17 cellular contexts compared by ENCODE assay signal in genomic region chr6:15546591-15546990, GRCh38.
"Had no signal": no experiment of that assay in that cellular context is flagged by ENCODE, and none has a peak within 500 bp of the region (broad histone marks: within the 10 kb centered on the region; RNA-seq: fewer than 3 reads in every experiment).

No MANE protein-coding gene starts in this region.

- H3K27me3 Mint-ChIP-seq: activated naive CD4-positive, alpha-beta T cell treated with anti-CD3 and anti-CD28 coated beads, Interleukin-2, amount 50 U/mL, for 24 hours; effector memory CD8-positive, alpha-beta T cell; stimulated activated naive CD8-positive, alpha-beta T cell treated with anti-CD3 and anti-CD28 coated beads, Interleukin-15, Interleukin-2, amounts not matched to agents 100 ng/mL and 50 ng/mL, for 24 hours; T-cell had no signal

- H3K4me3 ChIP-seq: esophagus squamous epithelium, gastrocnemius medialis, tibial artery had no signal

- H3K9me3 Mint-ChIP-seq: activated naive CD4-positive, alpha-beta T cell treated with anti-CD3 and anti-CD28 coated beads, Interleukin-2, amount 50 U/mL, for 24 hours; effector memory CD8-positive, alpha-beta T cell; T-cell had no signal

- H3K27ac ChIP-seq: esophagus squamous epithelium, gastrocnemius medialis, tibial artery had no signal

- H3K27ac Mint-ChIP-seq: activated naive CD4-positive, alpha-beta T cell treated with anti-CD3 and anti-CD28 coated beads, Interleukin-2, amount 50 U/mL, for 24 hours; brain; effector memory CD8-positive, alpha-beta T cell; natural killer cell; stimulated activated naive CD8-positive, alpha-beta T cell treated with anti-CD3 and anti-CD28 coated beads, Interleukin-15, Interleukin-2, amounts not matched to agents 100 ng/mL and 50 ng/mL, for 24 hours; T-cell had no signal

- FAIRE-seq: TTC549 had no signal

- ATAC-seq: effector memory CD8-positive, alpha-beta T cell; gastrocnemius medialis; left cardiac atrium; natural killer cell; T-cell had no signal

- H3K9me3 ChIP-seq: gastrocnemius medialis, tibial artery had no signal

- H3K27me3 ChIP-seq: esophagus squamous epithelium, gastrocnemius medialis, tibial artery had no signal

- H3K4me3 Mint-ChIP-seq: activated naive CD4-positive, alpha-beta T cell treated with anti-CD3 and anti-CD28 coated beads, Interleukin-2, amount 50 U/mL, for 24 hours; brain; effector memory CD8-positive, alpha-beta T cell; natural killer cell; stimulated activated naive CD8-positive, alpha-beta T cell treated with anti-CD3 and anti-CD28 coated beads, Interleukin-15, Interleukin-2, amounts not matched to agents 100 ng/mL and 50 ng/mL, for 24 hours; T-cell had no signal

- H3K36me3 Mint-ChIP-seq: brain had no signal

- DNase-seq: activated gamma-delta T cell treated with Interleukin-2 at 50 U/mL for 16 hours; activated T-cell treated with anti-CD3 and anti-CD28 coated beads, Interleukin-2, amount 50 U/mL, for 1 hour; aorta; central memory CD4-positive, alpha-beta T cell; effector memory CD8-positive, alpha-beta T cell; esophagus squamous epithelium; gastrocnemius medialis; hippocampal formation; left cardiac atrium; natural killer cell; substantia nigra; T-cell; tibial artery had no signal

- H3K36me3 ChIP-seq: esophagus squamous epithelium, gastrocnemius medialis, tibial artery had no signal
